In genomic region chr6:33570806-33571636, GRCh38 we compare ENCODE assay signal across 8 cellular contexts. TPM values are rescaled to one million over a fixed set of nuclear protein-coding genes. Genes with fewer than 3 reads are reported as not detected.
DNase-seq lines count a peak whose midpoint lies in the region; ATAC-seq and TF ChIP-seq lines count a peak whose summit lies in the region.

No MANE protein-coding gene starts in this region.

- H3K36me3 Mint-ChIP-seq in activated T-helper 2 cell treated with anti-CD3 and anti-CD28 coated beads, Interferon-gamma antibody, Interleukin-2, Interleukin-4, amounts not matched to agents 10 μg/mL and 5 μg/mL and 100 μg/mL, durations not matched to agents 14 hours and 24 hours and 36 hours (ENCODE audit: low read depth), result peaks cover 48% of the 10 kb centered on the region
- H3K36me3 Mint-ChIP-seq in nephron progenitor cell (ENCODE audit: low read depth), result peaks cover 7% of the 10 kb centered on the region

- H3K4me1 ChIP-seq in DND-41 (ENCODE audit: insufficient read depth, low read length) (peaks cover 27% of the 10 kb centered on the region), KMS-11 (ENCODE audit: low read depth, poor library complexity, severe bottlenecking) (peaks cover 19% of the 10 kb centered on the region)

- H3K27me3 ChIP-seq in DND-41 (ENCODE audit: insufficient read depth, low read length, poor library complexity) (no peaks in the 10 kb centered on the region), KMS-11 (ENCODE audit: insufficient read depth, low read depth) (no peaks in the 10 kb centered on the region)

- peaks cover 22% of the 10 kb centered on the region for H3K36me3 ChIP-seq in DND-41 (ENCODE audit: insufficient read depth, low read length)
- no peaks in the 10 kb centered on the region for H3K36me3 ChIP-seq in KMS-11 (ENCODE audit: insufficient read depth)

- peak; percentile 93 for ATAC-seq in DND-41 (ENCODE audit: insufficient read depth, low read depth)
- ATAC-seq in GM21786 (IDR thresholded peaks at IDR 0.05; ENCODE audit: unreplicated experiment), result peak; percentile 87
- peak; percentile 92 for ATAC-seq in stimulated activated naive CD8-positive, alpha-beta T cell treated with anti-CD3 and anti-CD28 coated beads, Interleukin-15, amount 100 ng/mL, for 72 hours

- H3K4me3 ChIP-seq in DND-41 (ENCODE audit: low read depth in 1 of 2, low read length in 2 of 2), result peak overlapping the region; percentile 24 to 63; a peak in 3 of 4 replicates
- no peak overlapping the region for H3K4me3 ChIP-seq in KMS-11 (IDR thresholded peaks at IDR 0.05; ENCODE audit: insufficient read depth, low read depth, low read length)
- H3K4me3 ChIP-seq in fibroblast of pulmonary artery (replicated peaks; ENCODE audit: low read depth, low read length), result peak overlapping the region; percentile 69

- H3K9me3 ChIP-seq in DND-41 (ENCODE audit: insufficient read depth, low read length, severe bottlenecking), result no peaks in the 10 kb centered on the region

- H3K4me2 ChIP-seq in DND-41 (ENCODE audit: insufficient read depth, low read length) (peak overlapping the region; percentile 78), KMS-11 (peak overlapping the region; percentile 93)

- H3K79me2 ChIP-seq in DND-41 (ENCODE audit: insufficient read depth, low read length) (no peaks in the 10 kb centered on the region), KMS-11 (ENCODE audit: insufficient read depth, low read depth) (no peaks in the 10 kb centered on the region)

- no peaks in the 10 kb centered on the region for H3K27me3 Mint-ChIP-seq in activated T-helper 2 cell treated with anti-CD3 and anti-CD28 coated beads, Interferon-gamma antibody, Interleukin-2, Interleukin-4, amounts not matched to agents 10 μg/mL and 5 μg/mL and 100 μg/mL, durations not matched to agents 14 hours and 24 hours and 36 hours (ENCODE audit: low read depth)
- H3K27me3 Mint-ChIP-seq in nephron progenitor cell (ENCODE audit: low read depth, poor library complexity), result peaks cover under 1% of the 10 kb centered on the region
- no peaks in the 10 kb centered on the region for H3K27me3 Mint-ChIP-seq in stimulated activated naive CD8-positive, alpha-beta T cell treated with anti-CD3 and anti-CD28 coated beads, Interleukin-15, amount 100 ng/mL, for 72 hours

- H3K9ac ChIP-seq in DND-41 (ENCODE audit: low read depth, low read length) (peak overlapping the region; percentile 65), KMS-11 (peak overlapping the region; percentile 93)

- H3K27ac Mint-ChIP-seq in activated T-helper 2 cell treated with anti-CD3 and anti-CD28 coated beads, Interferon-gamma antibody, Interleukin-2, Interleukin-4, amounts not matched to agents 10 μg/mL and 5 μg/mL and 100 μg/mL, durations not matched to agents 14 hours and 24 hours and 36 hours, result peak overlapping the region; percentile 99
- H3K27ac Mint-ChIP-seq in nephron progenitor cell, result peak overlapping the region; percentile 11
- H3K27ac Mint-ChIP-seq in stimulated activated naive CD8-positive, alpha-beta T cell treated with anti-CD3 and anti-CD28 coated beads, Interleukin-15, amount 100 ng/mL, for 72 hours, result peak overlapping the region; percentile 96 to 99

- TF ChIP-seq CTCF in DND-41 (IDR thresholded peaks at IDR 0.05; ENCODE audit: borderline replicate concordance, extremely low read depth, low read length, poor library complexity, severe bottlenecking), result no peak
- TF ChIP-seq CTCF in KMS-11 (conservative IDR thresholded peaks at IDR 0.05; ENCODE audit: low read depth, low read length), result no peak
- TF ChIP-seq CTCF in fibroblast of pulmonary artery (IDR thresholded peaks at IDR 0.05; ENCODE audit: low read length, missing control alignments), result no peak
- no peak for TF ChIP-seq CTCF in nephron progenitor cell (IDR thresholded peaks at IDR 0.05)

- peak; percentile 95 for DNase-seq in DND-41
- DNase-seq in RPMI8226, result peak; percentile 96
- peak; percentile 94 for DNase-seq in activated T-helper 2 cell treated with anti-CD3 and anti-CD28 coated beads, Interferon-gamma antibody, Interleukin-2, Interleukin-4, amounts not matched to agents 10 μg/mL and 5 μg/mL and 100 μg/mL, durations not matched to agents 14 hours and 24 hours and 36 hours (ENCODE audit: low spot score)
- peak; percentile 70 for DNase-seq in fibroblast of pulmonary artery (ENCODE audit: low read depth)
- peak; percentile 79 for DNase-seq in nephron progenitor cell
- peak; percentile 95 to 99 for DNase-seq in stimulated activated naive CD8-positive, alpha-beta T cell treated with anti-CD3 and anti-CD28 coated beads, Interleukin-15, amount 100 ng/mL, for 72 hours

- H2AFZ ChIP-seq in DND-41 (ENCODE audit: low read depth, low read length) (peak overlapping the region; percentile 93), KMS-11 (ENCODE audit: low read depth) (peak overlapping the region; percentile 50)

- peak overlapping the region; percentile 85 for H3K27ac ChIP-seq in DND-41 (ENCODE audit: low read length)
- peak overlapping the region; percentile 98 for H3K27ac ChIP-seq in KMS-11

- H4K20me1 ChIP-seq in DND-41 (ENCODE audit: insufficient read depth, low read length), result no peaks in the 10 kb centered on the region
- no peaks in the 10 kb centered on the region for H4K20me1 ChIP-seq in KMS-11 (ENCODE audit: insufficient read depth)

- H3K4me1 Mint-ChIP-seq in activated T-helper 2 cell treated with anti-CD3 and anti-CD28 coated beads, Interferon-gamma antibody, Interleukin-2, Interleukin-4, amounts not matched to agents 10 μg/mL and 5 μg/mL and 100 μg/mL, durations not matched to agents 14 hours and 24 hours and 36 hours (ENCODE audit: low read depth), result peaks cover 41% of the 10 kb centered on the region
- H3K4me1 Mint-ChIP-seq in nephron progenitor cell, result peaks cover 51% of the 10 kb centered on the region
- peaks cover 56% of the 10 kb centered on the region for H3K4me1 Mint-ChIP-seq in stimulated activated naive CD8-positive, alpha-beta T cell treated with anti-CD3 and anti-CD28 coated beads, Interleukin-15, amount 100 ng/mL, for 72 hours

- intact Hi-C loops in activated T-helper 2 cell treated with anti-CD3 and anti-CD28 coated beads, Interferon-gamma antibody, Interleukin-2, Interleukin-4, amounts not matched to agents 10 μg/mL and 5 μg/mL and 100 μg/mL, durations not matched to agents 14 hours and 24 hours and 36 hours (cut with micrococcal nuclease), result loop anchor here (1.0 to 5.0 kb wide), 5 partner anchors 9 to 599 kb away; partner anchors contain the start of genes BAK1, CUTA, ITPR3 and ZBTB9

- peak overlapping the region; percentile 85 for H3K4me3 Mint-ChIP-seq in activated T-helper 2 cell treated with anti-CD3 and anti-CD28 coated beads, Interferon-gamma antibody, Interleukin-2, Interleukin-4, amounts not matched to agents 10 μg/mL and 5 μg/mL and 100 μg/mL, durations not matched to agents 14 hours and 24 hours and 36 hours (ENCODE audit: low read depth)
- peak overlapping the region; percentile 90 for H3K4me3 Mint-ChIP-seq in nephron progenitor cell
- peak overlapping the region; percentile 83 to 85 for H3K4me3 Mint-ChIP-seq in stimulated activated naive CD8-positive, alpha-beta T cell treated with anti-CD3 and anti-CD28 coated beads, Interleukin-15, amount 100 ng/mL, for 72 hours

- no peaks in the 10 kb centered on the region for H3K9me3 Mint-ChIP-seq in activated T-helper 2 cell treated with anti-CD3 and anti-CD28 coated beads, Interferon-gamma antibody, Interleukin-2, Interleukin-4, amounts not matched to agents 10 μg/mL and 5 μg/mL and 100 μg/mL, durations not matched to agents 14 hours and 24 hours and 36 hours
- no peaks in the 10 kb centered on the region for H3K9me3 Mint-ChIP-seq in nephron progenitor cell
- peaks cover 0 to 5% of the 10 kb centered on the region in 2 donors for H3K9me3 Mint-ChIP-seq in stimulated activated naive CD8-positive, alpha-beta T cell treated with anti-CD3 and anti-CD28 coated beads, Interleukin-15, amount 100 ng/mL, for 72 hours

RNA-seq across cellular contexts. Expression of gene BAK1, which starts 9.1 kb away (rescaled TPM):
- total RNA-seq in activated T-helper 2 cell treated with anti-CD3 and anti-CD28 coated beads, Interferon-gamma antibody, Interleukin-2, Interleukin-4, amounts not matched to agents 10 μg/mL and 5 μg/mL and 100 μg/mL, durations not matched to agents 14 hours and 24 hours and 36 hours, result 53.2 and 53.4 TPM in 2 replicates

RNA-seq across cellular contexts. Expression of gene ITPR3, which starts 50.1 kb away (rescaled TPM):
- 40.7 and 41.7 TPM in 2 replicates for total RNA-seq in activated T-helper 2 cell treated with anti-CD3 and anti-CD28 coated beads, Interferon-gamma antibody, Interleukin-2, Interleukin-4, amounts not matched to agents 10 μg/mL and 5 μg/mL and 100 μg/mL, durations not matched to agents 14 hours and 24 hours and 36 hours

Comparison
In these comparisons a context has a peak if more than half of its experiments do, and no peak if none do; other contexts are left out.
1. H3K27ac Mint-ChIP-seq: peak in every context shown above with its lines; median percentile 99 in activated T-helper 2 cell treated with anti-CD3 and anti-CD28 coated beads, Interferon-gamma antibody, Interleukin-2, Interleukin-4, amounts not matched to agents 10 μg/mL and 5 μg/mL and 100 μg/mL, durations not matched to agents 14 hours and 24 hours and 36 hours; 98 in stimulated activated naive CD8-positive, alpha-beta T cell treated with anti-CD3 and anti-CD28 coated beads, Interleukin-15, amount 100 ng/mL, for 72 hours; 11 in nephron progenitor cell.